ENCODE assay signal across 8 cellular contexts in the genomic region with DNA sequence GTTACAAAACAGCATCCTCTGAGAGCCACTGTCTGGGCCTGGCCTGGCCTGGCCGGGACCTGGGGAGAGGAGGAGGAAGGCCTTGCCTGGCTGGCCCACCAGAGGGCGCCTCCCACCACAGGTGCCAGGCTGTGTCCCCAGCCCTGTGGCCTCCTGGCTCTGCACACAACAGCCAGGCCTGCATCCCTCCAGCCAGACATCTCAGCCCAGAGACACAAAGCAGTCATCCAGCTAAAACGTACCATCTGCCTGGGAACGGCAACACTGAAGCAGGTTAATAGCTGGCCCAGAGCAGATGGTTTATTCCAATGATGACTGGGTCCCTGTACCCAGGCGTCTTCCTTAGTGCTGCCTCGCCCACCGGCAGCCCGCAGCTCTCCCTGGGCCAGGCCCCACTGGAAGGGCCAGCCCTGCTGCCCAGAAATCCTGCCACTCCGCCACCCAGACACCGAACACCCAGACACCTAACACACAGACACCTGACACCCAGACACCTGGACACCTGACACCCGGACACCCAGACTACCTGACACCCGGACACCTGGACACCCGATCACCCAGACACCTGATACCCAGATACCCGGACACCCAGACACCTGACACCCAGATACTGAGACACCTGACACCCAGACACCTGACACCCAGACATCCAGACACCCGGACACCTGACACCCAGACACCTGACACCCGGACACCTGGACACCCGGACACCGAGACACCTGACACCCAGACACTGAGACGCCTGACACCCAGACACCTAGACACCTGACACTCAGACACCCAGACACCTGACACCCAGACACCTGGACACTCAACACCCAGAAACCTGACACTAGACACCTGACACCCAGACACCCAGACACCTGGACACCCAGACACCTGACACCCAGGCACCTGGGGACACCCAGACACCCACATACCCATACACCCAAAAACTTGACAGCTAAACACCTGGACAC. TPM values are rescaled to one million over a fixed set of nuclear protein-coding genes. Genes with fewer than 3 reads are reported as not detected.
A peak's percentile ranks its signal among the peaks of the same experiment; 100 is the strongest.
DNase-seq lines count a peak whose midpoint lies in the region; ATAC-seq and TF ChIP-seq lines count a peak whose summit lies in the region.

No MANE protein-coding gene starts in this region.

- H3K9me3 ChIP-seq in DOHH2 (ENCODE audit: control insufficient read depth, insufficient read depth, low read length) (peaks cover 14% of the 10 kb centered on the region; the same call in 1 of the 2 replicates), MG63 (peaks cover 7% of the 10 kb centered on the region), right cardiac atrium (ENCODE audit: control insufficient read depth, low read length) (peaks cover 2% of the 10 kb centered on the region), sigmoid colon (peaks cover 0 to 6% (median 2%) of the 10 kb centered on the region in 4 donors)

- H3K4me3 ChIP-seq in DOHH2 (ENCODE audit: low read length), result no peak overlapping the region
- no peak overlapping the region for H3K4me3 ChIP-seq in MG63
- no peak overlapping the region for H3K4me3 ChIP-seq in right cardiac atrium (ENCODE audit: low read length)
- no peak overlapping the region for H3K4me3 ChIP-seq in sigmoid colon

- no peaks in the 10 kb centered on the region for H3K27me3 Mint-ChIP-seq in T-helper 2 cell treated with Interferon-gamma antibody and Interleukin-4, amounts not matched to agents 5 μg/mL and 100 μg/mL, for 36 hours (ENCODE audit: low read depth)

- H3K4me1 ChIP-seq in DOHH2 (ENCODE audit: control insufficient read depth, low read length), result no peaks in the 10 kb centered on the region
- peaks cover 2% of the 10 kb centered on the region for H3K4me1 ChIP-seq in right cardiac atrium (ENCODE audit: control insufficient read depth, insufficient read depth, low read length)
- H3K4me1 ChIP-seq in sigmoid colon, result peaks cover 0 to 15% (median 14%) of the 10 kb centered on the region in 4 donors

- peaks cover 7% of the 10 kb centered on the region for H3K36me3 Mint-ChIP-seq in T-helper 2 cell treated with Interferon-gamma antibody and Interleukin-4, amounts not matched to agents 5 μg/mL and 100 μg/mL, for 36 hours (ENCODE audit: low read depth)

- TF ChIP-seq EP300 in sigmoid colon (IDR thresholded peaks at IDR 0.05), result no peak

- ATAC-seq in GM21825 (IDR thresholded peaks at IDR 0.05; ENCODE audit: unreplicated experiment) (peak; percentile 91), right cardiac atrium (peak; percentile 93 to 97)

- TF ChIP-seq POLR2A in sigmoid colon (IDR thresholded peaks at IDR 0.05), result no peak

- TF ChIP-seq CTCF in DOHH2 (IDR thresholded peaks at IDR 0.05; ENCODE audit: low read depth, low read length, poor library complexity, severe bottlenecking), result peak; percentile 84
- TF ChIP-seq CTCF in sigmoid colon (IDR thresholded peaks at IDR 0.05), result peak; percentile 73 to 92 (median 81)

- H3K27ac ChIP-seq in DOHH2 (ENCODE audit: low read depth, low read length) (no peak overlapping the region), angular gyrus (ENCODE audit: low read depth, low read length) (peak overlapping the region; percentile 91), right cardiac atrium (ENCODE audit: low read length) (no peak overlapping the region), sigmoid colon (peak overlapping the region; percentile 55 to 62 (median 60))

- no peaks in the 10 kb centered on the region for H3K27me3 ChIP-seq in DOHH2 (ENCODE audit: control insufficient read depth, low read length)
- no peaks in the 10 kb centered on the region for H3K27me3 ChIP-seq in MG63
- no peaks in the 10 kb centered on the region for H3K27me3 ChIP-seq in right cardiac atrium (ENCODE audit: control insufficient read depth, insufficient read depth)
- no peaks in the 10 kb centered on the region for H3K27me3 ChIP-seq in sigmoid colon

- no peaks in the 10 kb centered on the region for H3K79me2 ChIP-seq in DOHH2 (ENCODE audit: control insufficient read depth, low read length)

- no peaks in the 10 kb centered on the region for H3K9me3 Mint-ChIP-seq in T-helper 2 cell treated with Interferon-gamma antibody and Interleukin-4, amounts not matched to agents 5 μg/mL and 100 μg/mL, for 36 hours

- intact Hi-C loops in right cardiac atrium (cut with DNase I) (loop anchor here in 3 of 4 donors (5.0 to 10.0 kb wide), 2 partner anchors 80 to 83 kb away; no protein-coding TSS in a partner anchor), sigmoid colon (cut with DNase I) (loop anchor here (1.0 to 2.0 kb wide), 2 partner anchors 21 to 28 kb away; no protein-coding TSS in a partner anchor)

- no peaks in the 10 kb centered on the region for H3F3A ChIP-seq in DOHH2 (ENCODE audit: control insufficient read depth, insufficient read depth)

- no peaks in the 10 kb centered on the region for H3K9me2 ChIP-seq in DOHH2 (replicated peaks; ENCODE audit: control insufficient read depth, low read length)

- no peaks in the 10 kb centered on the region for H3K36me3 ChIP-seq in DOHH2 (ENCODE audit: control insufficient read depth, low read length)
- peaks cover 6% of the 10 kb centered on the region for H3K36me3 ChIP-seq in MG63
- H3K36me3 ChIP-seq in sigmoid colon, result no peaks in the 10 kb centered on the region

- H3K4me2 ChIP-seq in DOHH2 (ENCODE audit: low read length), result no peak overlapping the region

- H4K20me1 ChIP-seq in DOHH2 (ENCODE audit: control insufficient read depth, insufficient read depth, low read depth, low read length), result no peaks in the 10 kb centered on the region

- peak overlapping the region; percentile 51 for H3K27ac Mint-ChIP-seq in T-helper 2 cell treated with Interferon-gamma antibody and Interleukin-4, amounts not matched to agents 5 μg/mL and 100 μg/mL, for 36 hours

- 67% methylated on average over 19 of the region's 19 CpGs for WGBS in right cardiac atrium
- WGBS in sigmoid colon, 2 donors, result 73 to 77% methylated on average over 19 of the region's 19 CpGs

- peaks cover 10% of the 10 kb centered on the region for H3K4me1 Mint-ChIP-seq in T-helper 2 cell treated with Interferon-gamma antibody and Interleukin-4, amounts not matched to agents 5 μg/mL and 100 μg/mL, for 36 hours (ENCODE audit: low read depth)

- H3K4me3 Mint-ChIP-seq in T-helper 2 cell treated with Interferon-gamma antibody and Interleukin-4, amounts not matched to agents 5 μg/mL and 100 μg/mL, for 36 hours, result no peak overlapping the region

- DNase-seq in MG63 (peak; percentile 80), right cardiac atrium (peak; percentile 87 to 94 (median 93)), sigmoid colon (peak; percentile 95), NCI-H2081 (lab: John Stamatoyannopoulos, UW) (no peak)
- DNase-seq in T-helper 2 cell treated with Interferon-gamma antibody and Interleukin-4, amounts not matched to agents 5 μg/mL and 100 μg/mL, for 36 hours (ENCODE audit: low spot score), result peak; percentile 74

RNA-seq across cellular contexts. Expression of a gene that starts 20.1 kb away (rescaled TPM):
- 35.6 and 47.0 TPM in 2 replicates for total RNA-seq in MG63 (2014; rRNA removed; shearing (Covaris generic); ENCODE audit: low replicate concordance)
- total RNA-seq in right cardiac atrium (10 to 100 TPM; 40.6 to 48.2 (median 43.5) TPM), sigmoid colon (10 to 100 TPM; 32.1 to 36.0 (median 34.2) TPM)
- polyA plus RNA-seq in right cardiac atrium (37.3 TPM), sigmoid colon (10 to 100 TPM; 13.2 to 19.1 (median 16.0) TPM)

RNA-seq across cellular contexts. Expression of a gene that starts 29.7 kb away (rescaled TPM):
- 22.2 and 37.5 TPM in 2 replicates for total RNA-seq in MG63 (2014; rRNA removed; shearing (Covaris generic); ENCODE audit: low replicate concordance)
- total RNA-seq in right cardiac atrium (10 to 100 TPM; 25.1 to 44.1 (median 31.0) TPM), sigmoid colon (10 to 100 TPM; 19.4 to 34.6 (median 22.6) TPM)
- polyA plus RNA-seq in right cardiac atrium (40.6 TPM), sigmoid colon (10 to 100 TPM in 1 of 3 donors, 1 to 10 TPM in 2; 1.2 to 13.0 (median 6.0) TPM)

Comparison
In these comparisons a context has a peak if more than half of its experiments do, and no peak if none do; other contexts are left out.
1. H3K27ac ChIP-seq: peak in angular gyrus (single experiment) and sigmoid colon (4 of 4); none in DOHH2 (single experiment) and right cardiac atrium (single experiment).
2. DNase-seq: peak in MG63 (single experiment), T-helper 2 cell treated with Interferon-gamma antibody and Interleukin-4, amounts not matched to agents 5 μg/mL and 100 μg/mL, for 36 hours (single experiment), right cardiac atrium (3 of 3) and sigmoid colon (single experiment); none in NCI-H2081 (0 of 2).